ENCODE assay signal across 8 cellular contexts in genomic region chr7:41979834-41980307, GRCh38.
A peak's percentile ranks its signal among the peaks of the same experiment; 100 is the strongest.
DNase-seq lines count a peak whose midpoint lies in the region; ATAC-seq, FAIRE-seq and TF ChIP-seq lines count a peak whose summit lies in the region.

No MANE protein-coding gene starts in this region.

- no peak for FAIRE-seq in GM12878 (lab: Jason Lieb, UNC)

- CTCF ChIA-PET in Calu3 (lab: Charles Lee): interaction anchor here (0.5 to 3.7 kb wide), 4 partner anchors 24 to 897 kb away, joined by 3 to 15 read pairs (median 4); no protein-coding TSS in a partner anchor
- CTCF ChIA-PET in GM12878 (lab: Yijun Ruan, JAX): interaction anchor here (0.6 to 6.6 kb wide), 18 partner anchors 9 to 1460 kb away, joined by 3 to 89 read pairs (median 3); no protein-coding TSS in a partner anchor

- no peak overlapping the region for H3K4me2 ChIP-seq in GM12878 (ENCODE audit: control insufficient read depth, insufficient read depth)

- WGBS in GM12878 (ENCODE audit: insufficient coverage, insufficient replicate concordance, low lambda C conversion rate, missing lambda C conversion rate): 2% methylated on average over 6 of the region's 6 CpGs

- SMC1A ChIA-PET in GM12878 (lab: Charles Lee; ENCODE audit: uncharacterized antibody, unreplicated experiment): interaction anchor here (1.2 to 1.3 kb wide), 3 partner anchors 39 to 517 kb away, joined by 3 to 5 read pairs (median 3); no protein-coding TSS in a partner anchor

- TF ChIP-seq CTCF in Calu3 (IDR thresholded peaks at IDR 0.05; ENCODE audit: unreplicated experiment) (peak; percentile 69), GM12878 (IDR thresholded peaks at IDR 0.05 in 2 of 3, conservative IDR thresholded peaks at IDR 0.05 in 1 of 3; ENCODE audit: control insufficient read depth in 2 of 3, extremely low read depth in 1 of 3, insufficient read depth in 1 of 3, low read depth in 3 of 3, low read length in 3 of 3) (peak; percentile 52 to 69 (median 65))

- TF ChIP-seq EP300 in GM12878 (IDR thresholded peaks at IDR 0.05; ENCODE audit: borderline replicate concordance in 1 of 2, control insufficient read depth in 1 of 2, low read depth in 2 of 2, low read length in 2 of 2): no peak

- H3K27me3 Mint-ChIP-seq in Calu3 (ENCODE audit: unreplicated experiment): peaks cover 42% of the 10 kb centered on the region
- H3K27me3 Mint-ChIP-seq in stimulated activated memory B cell treated with anti-CD40 and anti-IgM and Interleukin-4, amounts not matched to agents 10 μg/mL and 1 μg/mL and 100 μg/mL, for 72 hours: peaks cover 9% of the 10 kb centered on the region
- H3K27me3 Mint-ChIP-seq in activated T-helper 17 cell treated with anti-CD3 and anti-CD28 coated beads, Interleukin-2, amount 50 U/mL, for 72 hours: peaks cover 7% of the 10 kb centered on the region

- no peak overlapping the region for H3K27ac ChIP-seq in GM12878 (ENCODE audit: control insufficient read depth, insufficient read depth)

- H3K9me3 ChIP-seq in GM12878 (replicated peaks; ENCODE audit: control insufficient read depth, insufficient read depth, low read length): no peaks in the 10 kb centered on the region

- no peak overlapping the region for H3K27ac Mint-ChIP-seq in Calu3 (ENCODE audit: unreplicated experiment)
- no peak overlapping the region for H3K27ac Mint-ChIP-seq in stimulated activated memory B cell treated with anti-CD40 and anti-IgM and Interleukin-4, amounts not matched to agents 10 μg/mL and 1 μg/mL and 100 μg/mL, for 72 hours
- no peak overlapping the region for H3K27ac Mint-ChIP-seq in activated T-helper 17 cell treated with anti-CD3 and anti-CD28 coated beads, Interleukin-2, amount 50 U/mL, for 72 hours

- no peaks in the 10 kb centered on the region for H3K4me1 ChIP-seq in GM12878 (ENCODE audit: control insufficient read depth, insufficient read depth, low read length)

- DNase-seq in Calu3: peak; percentile 26
- DNase-seq in HT1080 (ENCODE audit: low read depth): peak; percentile 29
- no peak for DNase-seq in GM12878 (ENCODE audit: low read depth, low spot score)
- DNase-seq in left lobe of liver (ENCODE audit: low spot score): no peak
- no peak for DNase-seq in NCI-H2029 treated with DMSO at 0.1 percent for 48 hours (lab: John Stamatoyannopoulos, UW)
- DNase-seq in T1000 (lab: John Stamatoyannopoulos, UW): no peak

- in situ Hi-C loops in GM12878 (cut with MboI): loop anchor here (10.0 kb wide), 1 partner anchor 865 kb away; no protein-coding TSS in a partner anchor

- H3K4me3 ChIP-seq in GM12878: no peak overlapping the region

- H3K9me3 Mint-ChIP-seq in Calu3 (ENCODE audit: low read depth, unreplicated experiment): no peaks in the 10 kb centered on the region
- no peaks in the 10 kb centered on the region for H3K9me3 Mint-ChIP-seq in stimulated activated memory B cell treated with anti-CD40 and anti-IgM and Interleukin-4, amounts not matched to agents 10 μg/mL and 1 μg/mL and 100 μg/mL, for 72 hours
- no peaks in the 10 kb centered on the region for H3K9me3 Mint-ChIP-seq in activated T-helper 17 cell treated with anti-CD3 and anti-CD28 coated beads, Interleukin-2, amount 50 U/mL, for 72 hours

- TF ChIP-seq RAD21 in GM12878 (IDR thresholded peaks at IDR 0.05; ENCODE audit: insufficient read depth, low read depth, low read length): peak; percentile 46

- H3K36me3 Mint-ChIP-seq in Calu3 (ENCODE audit: insufficient read depth, unreplicated experiment): no peaks in the 10 kb centered on the region
- no peaks in the 10 kb centered on the region for H3K36me3 Mint-ChIP-seq in stimulated activated memory B cell treated with anti-CD40 and anti-IgM and Interleukin-4, amounts not matched to agents 10 μg/mL and 1 μg/mL and 100 μg/mL, for 72 hours
- no peaks in the 10 kb centered on the region for H3K36me3 Mint-ChIP-seq in activated T-helper 17 cell treated with anti-CD3 and anti-CD28 coated beads, Interleukin-2, amount 50 U/mL, for 72 hours (ENCODE audit: low read depth)

- no peak overlapping the region for H2AFZ ChIP-seq in GM12878 (ENCODE audit: control insufficient read depth, low read depth, low read length)

- ATAC-seq in GM12878: peak; percentile 71
- ATAC-seq in left lobe of liver: peak; percentile 49
- ATAC-seq in stimulated activated memory B cell treated with anti-CD40 and anti-IgM and Interleukin-4, amounts not matched to agents 10 μg/mL and 1 μg/mL and 100 μg/mL, for 72 hours: no peak
- no peak for ATAC-seq in activated T-helper 17 cell treated with anti-CD3 and anti-CD28 coated beads, Interleukin-2, amount 50 U/mL, for 72 hours (replicated peaks)

- no TSS peak for BruUV-seq in Calu3 (replicated peaks; lab: Mats Ljungman, UMichigan)
- BruUV-seq in GM12878 (replicated peaks; lab: Mats Ljungman, UMichigan): no TSS peak

- H3K27me3 ChIP-seq in GM12878 (replicated peaks in 1 of 2; ENCODE audit: control insufficient read depth in 2 of 2, insufficient read depth in 2 of 2, low read length in 1 of 2): no peaks in the 10 kb centered on the region; a peak in 1 of 4 replicates

- no peaks in the 10 kb centered on the region for H3K79me2 ChIP-seq in GM12878 (ENCODE audit: control insufficient read depth, insufficient read depth, low read length)

- intact Hi-C loops in Calu3 (cut with micrococcal nuclease; ENCODE audit: unreplicated experiment) (no loop called here), GM12878 (cut with micrococcal nuclease; ENCODE audit: unreplicated experiment) (loop anchor here (2.0 to 5.0 kb wide), 2 partner anchors 711 to 862 kb away; no protein-coding TSS in a partner anchor)

- RAD21 ChIA-PET in GM12878 (lab: Charles Lee; ENCODE audit: unreplicated experiment): interaction anchor here (1.4 to 3.6 kb wide), 3 partner anchors 863 to 1499 kb away, joined by 3 to 12 read pairs (median 5); no protein-coding TSS in a partner anchor

- TF ChIP-seq POLR2A in GM12878 (IDR thresholded peaks at IDR 0.05; ENCODE audit: low read depth, low read length): no peak

- no peaks in the 10 kb centered on the region for H3K36me3 ChIP-seq in GM12878 (ENCODE audit: control insufficient read depth in 2 of 2, insufficient read depth in 2 of 2, low read length in 1 of 2)

- no peaks in the 10 kb centered on the region for H3K4me1 Mint-ChIP-seq in Calu3 (ENCODE audit: low read depth, unreplicated experiment)
- H3K4me1 Mint-ChIP-seq in stimulated activated memory B cell treated with anti-CD40 and anti-IgM and Interleukin-4, amounts not matched to agents 10 μg/mL and 1 μg/mL and 100 μg/mL, for 72 hours: no peaks in the 10 kb centered on the region
- H3K4me1 Mint-ChIP-seq in activated T-helper 17 cell treated with anti-CD3 and anti-CD28 coated beads, Interleukin-2, amount 50 U/mL, for 72 hours: no peaks in the 10 kb centered on the region

- H4K20me1 ChIP-seq in GM12878 (ENCODE audit: control insufficient read depth, insufficient read depth): no peaks in the 10 kb centered on the region; the same call in 1 of the 2 replicates

- no peak overlapping the region for H3K9ac ChIP-seq in GM12878 (ENCODE audit: control insufficient read depth, insufficient read depth, low read length)

- POLR2A ChIA-PET in GM12878 (lab: Charles Lee): no interaction called here

- no peak overlapping the region for H3K4me3 Mint-ChIP-seq in Calu3 (ENCODE audit: low read depth, unreplicated experiment)
- no peak overlapping the region for H3K4me3 Mint-ChIP-seq in stimulated activated memory B cell treated with anti-CD40 and anti-IgM and Interleukin-4, amounts not matched to agents 10 μg/mL and 1 μg/mL and 100 μg/mL, for 72 hours
- no peak overlapping the region for H3K4me3 Mint-ChIP-seq in activated T-helper 17 cell treated with anti-CD3 and anti-CD28 coated beads, Interleukin-2, amount 50 U/mL, for 72 hours

TF ChIP-seq in GM12878, 131 proteins besides CTCF, POLR2A, EP300 and RAD21:
- TF ChIP-seq SUZ12 (IDR thresholded peaks at IDR 0.05; ENCODE audit: unreplicated experiment): no peak
- TF ChIP-seq SMC3 (IDR thresholded peaks at IDR 0.05; ENCODE audit: borderline replicate concordance, low read length): peak; percentile 31; the same call in 1 of the 2 replicates

Comparison
In these comparisons a context has a peak if more than half of its experiments do, and no peak if none do; other contexts are left out.
1. DNase-seq: peak in Calu3 (single experiment) and HT1080 (single experiment); none in GM12878 (single experiment), left lobe of liver (single experiment), NCI-H2029 treated with DMSO at 0.1 percent for 48 hours (single experiment) and T1000 (single experiment).
2. ATAC-seq: peak in GM12878 (single experiment) and left lobe of liver (single experiment); none in stimulated activated memory B cell treated with anti-CD40 and anti-IgM and Interleukin-4, amounts not matched to agents 10 μg/mL and 1 μg/mL and 100 μg/mL, for 72 hours (single experiment) and activated T-helper 17 cell treated with anti-CD3 and anti-CD28 coated beads, Interleukin-2, amount 50 U/mL, for 72 hours (single experiment).